8 cellular contexts compared by ENCODE assay signal in the genomic region with DNA sequence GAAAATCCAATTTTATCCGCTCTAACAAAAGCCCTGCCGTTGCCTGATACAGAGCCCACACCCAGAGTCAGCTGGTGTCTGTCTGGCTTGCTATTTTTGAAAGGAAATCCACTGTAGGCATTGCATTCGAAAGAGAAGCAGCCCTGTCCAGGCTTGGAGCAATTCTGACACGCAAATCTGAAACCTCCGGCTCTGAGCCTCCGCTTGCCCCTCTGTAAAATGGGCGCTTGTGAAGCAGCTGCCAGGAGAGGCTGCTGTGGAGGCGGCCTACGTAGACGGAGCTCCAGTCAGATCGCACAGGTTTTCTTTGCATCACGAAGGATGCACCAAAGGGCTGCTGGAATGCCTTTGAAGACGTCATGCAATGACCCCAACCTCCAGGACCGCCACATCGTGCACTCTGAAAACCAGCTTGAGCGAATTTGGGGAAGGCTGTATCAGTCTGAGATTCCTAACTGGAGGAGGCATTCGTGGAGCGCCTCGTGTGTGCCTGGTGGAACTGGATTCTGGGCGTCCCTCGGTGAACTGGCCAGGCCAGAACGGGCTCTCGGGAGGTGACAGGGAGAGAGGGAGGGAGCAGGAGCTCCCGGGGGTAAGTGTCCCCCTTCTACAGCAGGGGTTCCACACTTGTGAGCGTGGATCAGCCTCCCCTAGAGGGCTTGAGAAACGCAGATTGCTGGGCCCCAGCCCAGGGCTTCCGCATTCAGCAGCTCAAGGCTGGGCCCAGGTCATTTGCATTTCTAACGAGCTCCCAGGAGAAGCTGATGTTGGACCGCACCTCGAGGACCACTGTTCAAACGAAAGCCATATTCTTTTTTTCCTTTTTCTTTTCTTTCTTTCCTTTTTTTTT.
DNase-seq lines count a peak whose midpoint lies in the region; ATAC-seq and TF ChIP-seq lines count a peak whose summit lies in the region.

No MANE protein-coding gene starts in this region.

- no peak for TF ChIP-seq CTCF in CD8-positive, alpha-beta T cell (IDR thresholded peaks at IDR 0.05)
- no peak for TF ChIP-seq CTCF in Panc1 (IDR thresholded peaks at IDR 0.05)
- TF ChIP-seq CTCF in uterus (IDR thresholded peaks at IDR 0.05): no peak

- no TSS peak for BruUV-seq in Panc1 (replicated peaks; lab: Mats Ljungman, UMichigan)

- peak overlapping the region; percentile 91 for H3K4me3 Mint-ChIP-seq in CD8-positive, alpha-beta T cell

- POLR2A ChIA-PET in CD8-positive, alpha-beta T cell (lab: Charles Lee): interaction anchor here (0.6 to 2.2 kb wide), 3 partner anchors 10 to 367 kb away, joined by 3 to 10 read pairs (median 4); a partner anchor contains a TSS
- POLR2A ChIA-PET in Panc1 (lab: Charles Lee): interaction anchor here (0.6 kb wide), 1 partner anchor 29 kb away, joined by 3 read pairs; no protein-coding TSS in a partner anchor

- H3K27ac ChIP-seq in CD8-positive, alpha-beta T cell (ENCODE audit: low read depth, low read length): no peak overlapping the region
- 0 out of 2 replicates have a peak overlapping the region, but pooled peaks have one; percentile 15 for H3K27ac ChIP-seq in Panc1 (ENCODE audit: low read length)
- H3K27ac ChIP-seq in uterus: peak overlapping the region; percentile 93 to 94

- peaks cover 5% of the 10 kb centered on the region for H3K9me3 ChIP-seq in CD8-positive, alpha-beta T cell (ENCODE audit: low read length)
- H3K9me3 ChIP-seq in Panc1 (ENCODE audit: control insufficient read depth, insufficient read depth, low read depth, low read length): peaks cover 3% of the 10 kb centered on the region; the same call in 1 of the 2 replicates
- peaks cover 12% of the 10 kb centered on the region for H3K9me3 ChIP-seq in mononuclear cell (ENCODE audit: low read depth, low read length)
- H3K9me3 ChIP-seq in uterus: no peaks in the 10 kb centered on the region

- H3K27me3 ChIP-seq in CD8-positive, alpha-beta T cell (ENCODE audit: insufficient read depth, low read length): no peaks in the 10 kb centered on the region
- H3K27me3 ChIP-seq in Panc1 (ENCODE audit: control insufficient read depth, insufficient read depth, low read length) (no peaks in the 10 kb centered on the region), mononuclear cell (ENCODE audit: insufficient read depth, low read length) (no peaks in the 10 kb centered on the region), uterus (no peaks in the 10 kb centered on the region)

- H3K4me1 Mint-ChIP-seq in CD8-positive, alpha-beta T cell (ENCODE audit: low read depth): peaks cover 15% of the 10 kb centered on the region

- peak in 3 of 7 experiments; percentile 25 to 40 (median 40) for DNase-seq in CD8-positive, alpha-beta T cell
- DNase-seq in Panc1 (ENCODE audit: low read depth, low spot score) (no peak), dermis blood vessel endothelial cell (peak; percentile 44), uterus (no peak), DMS 273 (lab: John Stamatoyannopoulos, UW; ENCODE audit: unreplicated experiment) (no peak)

- peak overlapping the region; percentile 91 for H3K27ac Mint-ChIP-seq in CD8-positive, alpha-beta T cell

- intact Hi-C loops in CD8-positive, alpha-beta T cell (cut with DNase I, micrococcal nuclease): loop anchor here (2.0 to 5.0 kb wide), 4 partner anchors 14 to 771 kb away; a partner anchor contains a TSS
- intact Hi-C loops in Panc1 (cut with micrococcal nuclease; ENCODE audit: unreplicated experiment) (no loop called here), uterus (cut with DNase I; ENCODE audit: low total_unique reads) (no loop called here)

- TF ChIP-seq POLR2A in uterus (IDR thresholded peaks at IDR 0.05): no peak

- peak; percentile 13 for ATAC-seq in CD8-positive, alpha-beta T cell
- peak; percentile 18 for ATAC-seq in GM21528 (IDR thresholded peaks at IDR 0.05; ENCODE audit: low FRiP score, unreplicated experiment)
- ATAC-seq in Panc1: no peak; the same call in 1 of the 2 replicates
- no peak for ATAC-seq in GM18511 (IDR thresholded peaks at IDR 0.05; ENCODE audit: unreplicated experiment)

- H3K36me3 ChIP-seq in CD8-positive, alpha-beta T cell (ENCODE audit: insufficient read depth, low read length): no peaks in the 10 kb centered on the region
- H3K36me3 ChIP-seq in Panc1 (ENCODE audit: control insufficient read depth, insufficient read depth, low read length) (no peaks in the 10 kb centered on the region), uterus (no peaks in the 10 kb centered on the region)

- CTCF ChIA-PET in CD8-positive, alpha-beta T cell (lab: Charles Lee): interaction anchor here (1.6 to 2.3 kb wide), 3 partner anchors 14 to 367 kb away, joined by 4 to 12 read pairs (median 5); a partner anchor contains a TSS
- CTCF ChIA-PET in Panc1 (lab: Charles Lee): interaction anchor here (0.7 to 1.7 kb wide), 4 partner anchors 21 to 498 kb away, joined by 4 to 11 read pairs (median 7); a partner anchor contains a TSS

- H3K4me1 ChIP-seq in CD8-positive, alpha-beta T cell (ENCODE audit: insufficient read depth, low read length): peaks cover 9% of the 10 kb centered on the region
- H3K4me1 ChIP-seq in Panc1 (ENCODE audit: control insufficient read depth, insufficient read depth, low read length): peaks cover 13% of the 10 kb centered on the region
- H3K4me1 ChIP-seq in mononuclear cell (ENCODE audit: insufficient read depth, low read length): peaks cover 43% of the 10 kb centered on the region
- H3K4me1 ChIP-seq in uterus: no peaks in the 10 kb centered on the region

- peak overlapping the region; percentile 95 for H3K4me3 ChIP-seq in CD8-positive, alpha-beta T cell (ENCODE audit: low read depth, low read length)
- H3K4me3 ChIP-seq in Panc1 (ENCODE audit: low read depth in 2 of 2, low read length in 2 of 2) (peak overlapping the region; percentile 52 to 93), mononuclear cell (ENCODE audit: low read length) (peak overlapping the region; percentile 93), uterus (peak overlapping the region; percentile 82 to 85)

- in situ Hi-C loops in Panc1 (cut with HindIII; ENCODE audit: low pct_unique_long_range_greater_than_20kb, low sequenced_read_pairs): no loop called here

- H3K9me3 Mint-ChIP-seq in CD8-positive, alpha-beta T cell: peaks cover 12% of the 10 kb centered on the region

- peaks cover 1% of the 10 kb centered on the region for H3K36me3 Mint-ChIP-seq in CD8-positive, alpha-beta T cell

- H3K27me3 Mint-ChIP-seq in CD8-positive, alpha-beta T cell (ENCODE audit: low read depth): no peaks in the 10 kb centered on the region

Comparison
In these comparisons a context has a peak if more than half of its experiments do, and no peak if none do; other contexts are left out.
1. ATAC-seq: peak in CD8-positive, alpha-beta T cell (single experiment) and GM21528 (single experiment); none in Panc1 (single experiment) and GM18511 (single experiment).
2. intact Hi-C loops: an anchor here in CD8-positive, alpha-beta T cell (2.0 to 5.0 kb wide); none called in Panc1 and uterus.
3. Peak in every context shown above with its lines, with median percentiles within 50 percentile points of each other: H3K4me3 ChIP-seq.